1 cellular context compared by ENCODE assay signal in the genomic region with DNA sequence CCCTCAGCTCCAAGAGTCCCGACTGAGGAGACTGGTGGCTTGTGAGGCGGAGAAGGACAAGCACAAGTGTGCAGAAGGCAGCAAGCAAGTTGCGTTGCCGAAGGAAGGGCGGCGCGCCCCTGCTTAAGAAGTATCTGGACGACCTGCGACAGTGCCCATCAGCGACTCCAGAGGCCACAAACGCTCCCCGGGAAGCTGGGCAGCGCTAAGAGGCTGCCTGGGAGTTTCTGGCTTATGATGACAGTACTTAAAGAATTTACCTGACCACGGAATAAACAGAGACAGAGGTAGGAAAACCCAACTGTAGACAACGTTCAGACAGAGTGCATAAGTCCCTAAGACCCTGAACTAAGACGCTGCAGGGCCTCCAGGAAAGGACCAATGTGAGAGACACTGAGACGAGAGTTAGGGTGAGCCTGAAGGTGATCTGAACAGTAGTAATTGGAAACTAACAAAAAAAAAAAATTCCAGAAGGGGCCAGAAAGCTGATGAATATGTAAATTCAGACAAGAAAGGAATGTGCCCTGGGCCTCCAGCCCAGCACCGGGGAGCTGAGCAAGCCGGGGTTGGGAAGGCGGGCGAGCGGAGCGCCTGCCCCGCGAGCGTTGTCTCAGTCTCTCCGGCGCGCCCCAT.
A peak's percentile ranks its signal among the peaks of the same experiment; 100 is the strongest.
TF ChIP-seq lines count a peak whose summit lies in the region.

No MANE protein-coding gene starts in this region.

TF ChIP-seq in H1, 55 proteins besides CTCF, POLR2A, EP300 and RAD21 (continued from another document):
- TF ChIP-seq, protein P1, sequence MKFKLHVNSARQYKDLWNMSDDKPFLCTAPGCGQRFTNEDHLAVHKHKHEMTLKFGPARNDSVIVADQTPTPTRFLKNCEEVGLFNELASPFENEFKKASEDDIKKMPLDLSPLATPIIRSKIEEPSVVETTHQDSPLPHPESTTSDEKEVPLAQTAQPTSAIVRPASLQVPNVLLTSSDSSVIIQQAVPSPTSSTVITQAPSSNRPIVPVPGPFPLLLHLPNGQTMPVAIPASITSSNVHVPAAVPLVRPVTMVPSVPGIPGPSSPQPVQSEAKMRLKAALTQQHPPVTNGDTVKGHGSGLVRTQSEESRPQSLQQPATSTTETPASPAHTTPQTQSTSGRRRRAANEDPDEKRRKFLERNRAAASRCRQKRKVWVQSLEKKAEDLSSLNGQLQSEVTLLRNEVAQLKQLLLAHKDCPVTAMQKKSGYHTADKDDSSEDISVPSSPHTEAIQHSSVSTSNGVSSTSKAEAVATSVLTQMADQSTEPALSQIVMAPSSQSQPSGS (IDR thresholded peaks at IDR 0.05; ENCODE audit: low read length) = no peak
- TF ChIP-seq, protein P2, sequence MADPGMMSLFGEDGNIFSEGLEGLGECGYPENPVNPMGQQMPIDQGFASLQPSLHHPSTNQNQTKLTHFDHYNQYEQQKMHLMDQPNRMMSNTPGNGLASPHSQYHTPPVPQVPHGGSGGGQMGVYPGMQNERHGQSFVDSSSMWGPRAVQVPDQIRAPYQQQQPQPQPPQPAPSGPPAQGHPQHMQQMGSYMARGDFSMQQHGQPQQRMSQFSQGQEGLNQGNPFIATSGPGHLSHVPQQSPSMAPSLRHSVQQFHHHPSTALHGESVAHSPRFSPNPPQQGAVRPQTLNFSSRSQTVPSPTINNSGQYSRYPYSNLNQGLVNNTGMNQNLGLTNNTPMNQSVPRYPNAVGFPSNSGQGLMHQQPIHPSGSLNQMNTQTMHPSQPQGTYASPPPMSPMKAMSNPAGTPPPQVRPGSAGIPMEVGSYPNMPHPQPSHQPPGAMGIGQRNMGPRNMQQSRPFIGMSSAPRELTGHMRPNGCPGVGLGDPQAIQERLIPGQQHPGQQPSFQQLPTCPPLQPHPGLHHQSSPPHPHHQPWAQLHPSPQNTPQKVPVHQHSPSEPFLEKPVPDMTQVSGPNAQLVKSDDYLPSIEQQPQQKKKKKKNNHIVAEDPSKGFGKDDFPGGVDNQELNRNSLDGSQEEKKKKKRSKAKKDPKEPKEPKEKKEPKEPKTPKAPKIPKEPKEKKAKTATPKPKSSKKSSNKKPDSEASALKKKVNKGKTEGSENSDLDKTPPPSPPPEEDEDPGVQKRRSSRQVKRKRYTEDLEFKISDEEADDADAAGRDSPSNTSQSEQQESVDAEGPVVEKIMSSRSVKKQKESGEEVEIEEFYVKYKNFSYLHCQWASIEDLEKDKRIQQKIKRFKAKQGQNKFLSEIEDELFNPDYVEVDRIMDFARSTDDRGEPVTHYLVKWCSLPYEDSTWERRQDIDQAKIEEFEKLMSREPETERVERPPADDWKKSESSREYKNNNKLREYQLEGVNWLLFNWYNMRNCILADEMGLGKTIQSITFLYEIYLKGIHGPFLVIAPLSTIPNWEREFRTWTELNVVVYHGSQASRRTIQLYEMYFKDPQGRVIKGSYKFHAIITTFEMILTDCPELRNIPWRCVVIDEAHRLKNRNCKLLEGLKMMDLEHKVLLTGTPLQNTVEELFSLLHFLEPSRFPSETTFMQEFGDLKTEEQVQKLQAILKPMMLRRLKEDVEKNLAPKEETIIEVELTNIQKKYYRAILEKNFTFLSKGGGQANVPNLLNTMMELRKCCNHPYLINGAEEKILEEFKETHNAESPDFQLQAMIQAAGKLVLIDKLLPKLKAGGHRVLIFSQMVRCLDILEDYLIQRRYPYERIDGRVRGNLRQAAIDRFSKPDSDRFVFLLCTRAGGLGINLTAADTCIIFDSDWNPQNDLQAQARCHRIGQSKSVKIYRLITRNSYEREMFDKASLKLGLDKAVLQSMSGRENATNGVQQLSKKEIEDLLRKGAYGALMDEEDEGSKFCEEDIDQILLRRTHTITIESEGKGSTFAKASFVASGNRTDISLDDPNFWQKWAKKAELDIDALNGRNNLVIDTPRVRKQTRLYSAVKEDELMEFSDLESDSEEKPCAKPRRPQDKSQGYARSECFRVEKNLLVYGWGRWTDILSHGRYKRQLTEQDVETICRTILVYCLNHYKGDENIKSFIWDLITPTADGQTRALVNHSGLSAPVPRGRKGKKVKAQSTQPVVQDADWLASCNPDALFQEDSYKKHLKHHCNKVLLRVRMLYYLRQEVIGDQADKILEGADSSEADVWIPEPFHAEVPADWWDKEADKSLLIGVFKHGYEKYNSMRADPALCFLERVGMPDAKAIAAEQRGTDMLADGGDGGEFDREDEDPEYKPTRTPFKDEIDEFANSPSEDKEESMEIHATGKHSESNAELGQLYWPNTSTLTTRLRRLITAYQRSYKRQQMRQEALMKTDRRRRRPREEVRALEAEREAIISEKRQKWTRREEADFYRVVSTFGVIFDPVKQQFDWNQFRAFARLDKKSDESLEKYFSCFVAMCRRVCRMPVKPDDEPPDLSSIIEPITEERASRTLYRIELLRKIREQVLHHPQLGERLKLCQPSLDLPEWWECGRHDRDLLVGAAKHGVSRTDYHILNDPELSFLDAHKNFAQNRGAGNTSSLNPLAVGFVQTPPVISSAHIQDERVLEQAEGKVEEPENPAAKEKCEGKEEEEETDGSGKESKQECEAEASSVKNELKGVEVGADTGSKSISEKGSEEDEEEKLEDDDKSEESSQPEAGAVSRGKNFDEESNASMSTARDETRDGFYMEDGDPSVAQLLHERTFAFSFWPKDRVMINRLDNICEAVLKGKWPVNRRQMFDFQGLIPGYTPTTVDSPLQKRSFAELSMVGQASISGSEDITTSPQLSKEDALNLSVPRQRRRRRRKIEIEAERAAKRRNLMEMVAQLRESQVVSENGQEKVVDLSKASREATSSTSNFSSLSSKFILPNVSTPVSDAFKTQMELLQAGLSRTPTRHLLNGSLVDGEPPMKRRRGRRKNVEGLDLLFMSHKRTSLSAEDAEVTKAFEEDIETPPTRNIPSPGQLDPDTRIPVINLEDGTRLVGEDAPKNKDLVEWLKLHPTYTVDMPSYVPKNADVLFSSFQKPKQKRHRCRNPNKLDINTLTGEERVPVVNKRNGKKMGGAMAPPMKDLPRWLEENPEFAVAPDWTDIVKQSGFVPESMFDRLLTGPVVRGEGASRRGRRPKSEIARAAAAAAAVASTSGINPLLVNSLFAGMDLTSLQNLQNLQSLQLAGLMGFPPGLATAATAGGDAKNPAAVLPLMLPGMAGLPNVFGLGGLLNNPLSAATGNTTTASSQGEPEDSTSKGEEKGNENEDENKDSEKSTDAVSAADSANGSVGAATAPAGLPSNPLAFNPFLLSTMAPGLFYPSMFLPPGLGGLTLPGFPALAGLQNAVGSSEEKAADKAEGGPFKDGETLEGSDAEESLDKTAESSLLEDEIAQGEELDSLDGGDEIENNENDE (IDR thresholded peaks at IDR 0.05; ENCODE audit: insufficient replicate concordance, low read length) = no peak
- peak; percentile 55; the same call in 1 of the 2 replicates for TF ChIP-seq TAF1 (IDR thresholded peaks at IDR 0.05; ENCODE audit: low read depth, low read length)
